1 cellular context compared by ENCODE assay signal in the genomic region with DNA sequence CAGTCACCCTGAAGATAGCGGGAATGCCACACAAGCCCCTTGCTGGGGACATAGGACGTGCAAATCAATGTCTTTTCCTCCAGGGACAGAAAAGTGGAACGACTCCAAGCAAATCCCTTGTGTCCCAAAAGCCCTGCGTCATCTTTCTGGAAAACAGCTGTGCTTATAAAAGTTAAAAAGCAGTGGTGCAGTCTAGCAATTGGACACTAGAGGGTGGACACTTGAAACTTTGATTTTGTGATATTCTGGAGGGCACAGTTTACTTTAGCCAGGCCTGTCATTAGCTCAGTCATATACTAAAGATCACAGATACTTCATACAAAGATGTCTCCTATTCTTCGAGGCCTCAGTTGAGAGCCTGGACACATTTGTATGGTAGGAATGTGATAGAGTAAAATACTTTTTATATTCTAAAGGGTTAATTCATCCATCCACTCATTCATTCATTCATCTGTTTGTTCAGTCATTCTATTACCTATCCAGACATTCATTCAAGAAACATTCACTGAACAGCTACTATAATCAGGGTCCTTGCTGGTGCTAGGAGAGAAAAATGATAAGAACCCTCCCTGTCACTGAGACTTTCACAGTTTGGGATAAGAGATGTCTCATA.
TF ChIP-seq lines count a peak whose summit lies in the region.

No MANE protein-coding gene starts in this region.

TF ChIP-seq in GM23338, 12 proteins besides CTCF, POLR2A, EP300 and RAD21 (continued from another document):
- no peak for TF ChIP-seq ZNF462 (CRISPR knock-in tag; IDR thresholded peaks at IDR 0.05)
- no peak for TF ChIP-seq NANOG (IDR thresholded peaks at IDR 0.05; ENCODE audit: borderline replicate concordance)
- TF ChIP-seq CREB1 (CRISPR knock-in tag; IDR thresholded peaks at IDR 0.05; ENCODE audit: low read depth), result no peak
- TF ChIP-seq EZH2 (IDR thresholded peaks at IDR 0.05; ENCODE audit: low read depth, unreplicated experiment), result no peak
